ENCODE assay signal across 8 cellular contexts in the genomic region with DNA sequence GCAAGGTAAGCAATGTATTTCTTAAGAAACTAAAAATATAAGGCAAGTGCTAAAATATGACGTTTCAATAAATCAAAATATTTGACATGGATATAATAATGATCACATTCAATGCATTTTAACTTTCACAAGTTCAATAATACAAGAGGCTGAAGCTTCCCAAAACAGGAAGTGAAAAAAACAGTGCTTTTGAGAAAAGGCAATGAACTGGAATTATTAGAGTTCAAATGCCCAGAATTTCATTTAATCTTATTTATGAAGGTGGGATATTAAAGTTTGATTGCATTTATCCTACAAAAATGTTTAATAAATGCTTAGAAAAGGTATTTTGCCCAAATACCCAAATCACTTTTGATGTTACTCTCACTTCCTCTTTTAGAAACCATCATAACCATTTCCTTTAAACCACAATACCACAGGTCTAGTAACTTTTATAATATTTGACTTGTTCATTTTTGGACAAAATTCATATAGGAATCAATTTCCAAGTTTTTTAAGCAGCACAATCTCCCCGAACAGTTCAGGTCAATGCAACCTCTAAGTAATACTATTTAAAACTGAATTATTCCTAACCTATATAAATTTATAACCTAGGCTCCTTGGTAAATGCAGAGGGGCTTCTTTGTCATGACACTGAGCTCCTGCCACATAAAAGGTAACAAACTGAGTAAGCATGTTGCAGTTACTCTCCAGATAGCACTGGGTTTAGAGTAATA. TPM values are rescaled to one million over a fixed set of nuclear protein-coding genes. Genes with fewer than 3 reads are reported as not detected.
A peak's percentile ranks its signal among the peaks of the same experiment; 100 is the strongest.
DNase-seq lines count a peak whose midpoint lies in the region; ATAC-seq and TF ChIP-seq lines count a peak whose summit lies in the region.

No MANE protein-coding gene starts in this region.

- peaks cover 30% of the 10 kb centered on the region for H3F3A ChIP-seq in PC-9 (ENCODE audit: insufficient read depth, low read depth)

- TF ChIP-seq EP300 in transverse colon (IDR thresholded peaks at IDR 0.05; ENCODE audit: low read depth) = no peak

- H3K9me3 ChIP-seq in PC-9 (ENCODE audit: insufficient read depth, low read depth) (no peaks in the 10 kb centered on the region), transverse colon (no peaks in the 10 kb centered on the region)

- WGBS in transverse colon (ENCODE audit: low coverage in 1 of 2), 2 donors = 4 to 12% methylated on average over 2 of the region's 2 CpGs

- in situ Hi-C loops in transverse colon (cut with MboI; ENCODE audit: low pct_ligation_motif_present in 1 of 4, low pct_unique_long_range_greater_than_20kb in 1 of 4, low sequenced_read_pairs in 3 of 4) = no loop called here

- peaks cover 60% of the 10 kb centered on the region for H4K20me1 ChIP-seq in PC-9 (ENCODE audit: insufficient read depth)

- peaks cover 24% of the 10 kb centered on the region; the same call in 1 of the 2 replicates for H3K36me3 ChIP-seq in PC-9 (ENCODE audit: low read depth)
- H3K36me3 ChIP-seq in transverse colon = no peaks in the 10 kb centered on the region

- H3K4me1 ChIP-seq in PC-9 (replicated peaks; ENCODE audit: insufficient read depth) = peaks cover 60% of the 10 kb centered on the region
- peaks cover 21 to 66% (median 35%) of the 10 kb centered on the region in 4 donors for H3K4me1 ChIP-seq in transverse colon

- H3K9me2 ChIP-seq in PC-9 (ENCODE audit: insufficient read depth) = no peaks in the 10 kb centered on the region

- H3K27ac ChIP-seq in PC-9 = peak overlapping the region; percentile 87
- peak overlapping the region; percentile 92 to 99 (median 96) for H3K27ac ChIP-seq in transverse colon

- H3K27me3 ChIP-seq in PC-9 (ENCODE audit: insufficient read depth, low read depth) = no peaks in the 10 kb centered on the region
- H3K27me3 ChIP-seq in transverse colon = peaks cover 15% of the 10 kb centered on the region

- no TSS peak for BruUV-seq in PC-9 (replicated peaks; lab: Mats Ljungman, UMichigan)

- POLR2A ChIA-PET in PC-9 (lab: Charles Lee; ENCODE audit: unreplicated experiment) = interaction anchor here (0.5 kb wide), 1 partner anchor 43 kb away, joined by 3 read pairs; no protein-coding TSS in a partner anchor

- DNase-seq in activated naive CD4-positive, alpha-beta T cell treated with anti-CD3 and anti-CD28 coated beads, Interleukin-2, amount 10 ng/mL, durations not matched to agents 7 days and 5 days = no peak
- DNase-seq in activated naive CD4-positive, alpha-beta T cell treated with anti-CD3 and anti-CD28 coated beads for 36 hours = no peak
- DNase-seq in PC-9 (peak in 1 of 2 experiments; percentile 25), glutamatergic neuron (no peak), transverse colon (no peak), HPDE6-E6E7 (ENCODE audit: extremely low spot score) (no peak), sciatic nerve (ENCODE audit: low spot score) (no peak)

- H3K9me3 Mint-ChIP-seq in activated naive CD4-positive, alpha-beta T cell treated with anti-CD3 and anti-CD28 coated beads, Interleukin-2, amount 10 ng/mL, durations not matched to agents 7 days and 5 days = no peaks in the 10 kb centered on the region
- H3K9me3 Mint-ChIP-seq in activated naive CD4-positive, alpha-beta T cell treated with anti-CD3 and anti-CD28 coated beads for 36 hours = no peaks in the 10 kb centered on the region
- H3K9me3 Mint-ChIP-seq in glutamatergic neuron (ENCODE audit: unreplicated experiment) = peaks cover 9% of the 10 kb centered on the region

- H2AFZ ChIP-seq in PC-9 = no peak overlapping the region

- H3K79me2 ChIP-seq in PC-9 (ENCODE audit: low read depth) = peaks cover 70% of the 10 kb centered on the region

- H3K4me3 ChIP-seq in PC-9 = peak overlapping the region; percentile 91
- H3K4me3 ChIP-seq in transverse colon = peak overlapping the region in 2 of 4 donors; percentile 84 to 85

- H3K27me3 Mint-ChIP-seq in activated naive CD4-positive, alpha-beta T cell treated with anti-CD3 and anti-CD28 coated beads, Interleukin-2, amount 10 ng/mL, durations not matched to agents 7 days and 5 days = peaks cover 68% of the 10 kb centered on the region
- peaks cover 52% of the 10 kb centered on the region for H3K27me3 Mint-ChIP-seq in activated naive CD4-positive, alpha-beta T cell treated with anti-CD3 and anti-CD28 coated beads for 36 hours (ENCODE audit: low read depth)
- H3K27me3 Mint-ChIP-seq in glutamatergic neuron (ENCODE audit: unreplicated experiment) = peaks cover 6% of the 10 kb centered on the region

- no peak for TF ChIP-seq POLR2A in transverse colon (IDR thresholded peaks at IDR 0.05)

- peaks cover 36% of the 10 kb centered on the region for H3K4me1 Mint-ChIP-seq in activated naive CD4-positive, alpha-beta T cell treated with anti-CD3 and anti-CD28 coated beads, Interleukin-2, amount 10 ng/mL, durations not matched to agents 7 days and 5 days
- H3K4me1 Mint-ChIP-seq in activated naive CD4-positive, alpha-beta T cell treated with anti-CD3 and anti-CD28 coated beads for 36 hours (ENCODE audit: low read depth) = peaks cover 22% of the 10 kb centered on the region
- peaks cover 26% of the 10 kb centered on the region for H3K4me1 Mint-ChIP-seq in glutamatergic neuron (ENCODE audit: low read depth, unreplicated experiment)

- no peak for TF ChIP-seq CTCF in PC-9 (conservative IDR thresholded peaks at IDR 0.05)
- no peak for TF ChIP-seq CTCF in glutamatergic neuron (IDR thresholded peaks at IDR 0.05; ENCODE audit: partially characterized antibody, unreplicated experiment)
- TF ChIP-seq CTCF in transverse colon (IDR thresholded peaks at IDR 0.05) = no peak

- H3K36me3 Mint-ChIP-seq in activated naive CD4-positive, alpha-beta T cell treated with anti-CD3 and anti-CD28 coated beads, Interleukin-2, amount 10 ng/mL, durations not matched to agents 7 days and 5 days = no peaks in the 10 kb centered on the region
- no peaks in the 10 kb centered on the region for H3K36me3 Mint-ChIP-seq in activated naive CD4-positive, alpha-beta T cell treated with anti-CD3 and anti-CD28 coated beads for 36 hours (ENCODE audit: low read depth)
- H3K36me3 Mint-ChIP-seq in glutamatergic neuron (ENCODE audit: unreplicated experiment) = no peaks in the 10 kb centered on the region

- peak overlapping the region; percentile 86 for H3K4me2 ChIP-seq in PC-9

- peak overlapping the region; percentile 16 for H3K27ac Mint-ChIP-seq in activated naive CD4-positive, alpha-beta T cell treated with anti-CD3 and anti-CD28 coated beads, Interleukin-2, amount 10 ng/mL, durations not matched to agents 7 days and 5 days
- H3K27ac Mint-ChIP-seq in activated naive CD4-positive, alpha-beta T cell treated with anti-CD3 and anti-CD28 coated beads for 36 hours = no peak overlapping the region
- H3K27ac Mint-ChIP-seq in glutamatergic neuron (ENCODE audit: unreplicated experiment) = peak overlapping the region; percentile 93

- ATAC-seq in HG02870 (IDR thresholded peaks at IDR 0.05; ENCODE audit: unreplicated experiment) (peak; percentile 52), sciatic nerve (no peak)

- intact Hi-C loops in activated naive CD4-positive, alpha-beta T cell treated with anti-CD3 and anti-CD28 coated beads for 36 hours (cut with micrococcal nuclease) = loop anchor here (10.0 kb wide), 1 partner anchor 1571 kb away; no protein-coding TSS in a partner anchor
- intact Hi-C loops in PC-9 (cut with micrococcal nuclease; ENCODE audit: unreplicated experiment) = no loop called here
- intact Hi-C loops in transverse colon (cut with DNase I; ENCODE audit: low total_unique reads) = no loop called here
- intact Hi-C loops in sciatic nerve (cut with DNase I) = no loop called here

- CTCF ChIA-PET in activated naive CD4-positive, alpha-beta T cell treated with anti-CD3 and anti-CD28 coated beads, Interleukin-2, amount 10 ng/mL, durations not matched to agents 7 days and 5 days (lab: Charles Lee) = no interaction called here
- CTCF ChIA-PET in activated naive CD4-positive, alpha-beta T cell treated with anti-CD3 and anti-CD28 coated beads for 36 hours (lab: Charles Lee) = no interaction called here
- CTCF ChIA-PET in PC-9 (lab: Charles Lee) = no interaction called here

- H3K4me3 Mint-ChIP-seq in activated naive CD4-positive, alpha-beta T cell treated with anti-CD3 and anti-CD28 coated beads, Interleukin-2, amount 10 ng/mL, durations not matched to agents 7 days and 5 days = no peak overlapping the region
- H3K4me3 Mint-ChIP-seq in activated naive CD4-positive, alpha-beta T cell treated with anti-CD3 and anti-CD28 coated beads for 36 hours = no peak overlapping the region
- H3K4me3 Mint-ChIP-seq in glutamatergic neuron (ENCODE audit: unreplicated experiment) = peak overlapping the region; percentile 84

RNA-seq across cellular contexts. Expression of a gene that starts 2.1 kb away (rescaled TPM):
- total RNA-seq in activated naive CD4-positive, alpha-beta T cell treated with anti-CD3 and anti-CD28 coated beads for 36 hours = 10 to 100 TPM; 10.6 to 11.9 TPM
- 274 and 308 TPM in 2 replicates for total RNA-seq in PC-9 (2021)
- 116 TPM for total RNA-seq in glutamatergic neuron (ENCODE audit: unreplicated experiment)
- 10 to 100 TPM; 45.3 to 99.7 (median 74.3) TPM for total RNA-seq in transverse colon
- 150 TPM for total RNA-seq in sciatic nerve

RNA-seq across cellular contexts. Expression of a gene that starts 42.4 kb away (rescaled TPM):
- 1 to 10 TPM; 5.0 to 6.0 TPM for total RNA-seq in activated naive CD4-positive, alpha-beta T cell treated with anti-CD3 and anti-CD28 coated beads for 36 hours
- total RNA-seq in PC-9 (2021) (6.2 and 8.6 TPM in 2 replicates), glutamatergic neuron (ENCODE audit: unreplicated experiment) (1.6 TPM), transverse colon (1 to 10 TPM in 3 of 4 donors, not detected in 1; 1.6 to 2.7 (median 1.8) TPM), sciatic nerve (3.0 TPM)
